In genomic region chr1:84940481-84940880, GRCh38 we compare ENCODE assay signal across 25 cellular contexts. TPM values are rescaled to one million over a fixed set of nuclear protein-coding genes. Genes with fewer than 3 reads are reported as not detected.
A peak's percentile ranks its signal among the peaks of the same experiment; 100 is the strongest.
DNase-seq lines count a peak whose midpoint lies in the region; ATAC-seq, FAIRE-seq and TF ChIP-seq lines count a peak whose summit lies in the region.
"Had no signal": no experiment of that assay in that cellular context is flagged by ENCODE, and none has a peak within 500 bp of the region (broad histone marks: within the 10 kb centered on the region; RNA-seq: fewer than 3 reads in every experiment).

No MANE protein-coding gene starts in this region.

- H3K9ac ChIP-seq in smooth muscle cell (ENCODE audit: low read depth): no peak overlapping the region
- H3K9ac ChIP-seq: SK-N-SH had no signal

- H2AFZ ChIP-seq in smooth muscle cell (ENCODE audit: low read depth): no peak overlapping the region

- TF ChIP-seq CTCF in RWPE2 (IDR thresholded peaks at IDR 0.05; ENCODE audit: poor library complexity, severe bottlenecking) (no peak), smooth muscle cell (IDR thresholded peaks at IDR 0.05; ENCODE audit: borderline replicate concordance, insufficient read depth, poor library complexity, severe bottlenecking) (no peak)

- H3K4me3 ChIP-seq in RWPE2 (ENCODE audit: severe bottlenecking) (no peak overlapping the region), smooth muscle cell (no peak overlapping the region)
- H3K4me3 ChIP-seq: K562 had no signal

- H3K27ac ChIP-seq in RWPE2 (ENCODE audit: poor library complexity, severe bottlenecking) (no peak overlapping the region), epithelial cell of prostate (peak overlapping the region; percentile 3), smooth muscle cell (ENCODE audit: low read depth) (no peak overlapping the region)

- DNase-seq in EH (ENCODE audit: low read depth) (peak; percentile 22), HT1080 (ENCODE audit: low read depth) (peak; percentile 69), RWPE2 (ENCODE audit: low spot score) (no peak), epithelial cell of prostate (ENCODE audit: low read depth, low spot score) (no peak), smooth muscle cell (lab: John Stamatoyannopoulos, UW; ENCODE audit: unreplicated experiment) (no peak), GM12892 (ENCODE audit: insufficient read length) (no peak)
- no peak for DNase-seq in activated CD8-positive, alpha-beta memory T cell treated with anti-CD3 and anti-CD28 coated beads for 24 hours
- DNase-seq: C1 segment of cervical spinal cord; CD8-positive, alpha-beta memory T cell; DMS53; GOT3; NCI-H1105 treated with DMSO at 0.1 percent for 48 hours; NCI-H1694; NCI-H2081 treated with DMSO at 0.1 percent for 48 hours; NCI-H2227 treated with DMSO at 0.1 percent for 48 hours; NCI-H524 treated with DMSO at 0.1 percent for 48 hours; NK-92 treated with Interleukin-12 subunit alpha and Interleukin-12 subunit beta, amount 100 ng/mL, for 24 hours; SHP77 treated with DMSO at 0.1 percent for 48 hours; SK-N-SH had no signal

- H3F3A ChIP-seq in smooth muscle cell (ENCODE audit: low read depth): peaks cover 4% of the 10 kb centered on the region

- H3K4me2 ChIP-seq in smooth muscle cell: no peak overlapping the region
- H3K4me2 ChIP-seq: SK-N-SH had no signal

- FAIRE-seq in GM12892 (lab: Jason Lieb, UNC): no peak
- FAIRE-seq: GM19239, K562, RCC 7860 had no signal

- H3K36me3 ChIP-seq in RWPE2 (ENCODE audit: low read depth) (no peaks in the 10 kb centered on the region), smooth muscle cell (ENCODE audit: low read depth) (no peaks in the 10 kb centered on the region)

- H3K9me3 ChIP-seq in RWPE2 (ENCODE audit: severe bottlenecking) (no peaks in the 10 kb centered on the region), smooth muscle cell (replicated peaks; ENCODE audit: low read depth) (no peaks in the 10 kb centered on the region)
- H3K9me3 ChIP-seq: SK-N-SH had no signal

- H3K27me3 ChIP-seq in RWPE2 (ENCODE audit: insufficient read depth, poor library complexity, severe bottlenecking): no peaks in the 10 kb centered on the region
- H3K27me3 ChIP-seq in smooth muscle cell (ENCODE audit: low read depth): peaks cover 10% of the 10 kb centered on the region

- no peaks in the 10 kb centered on the region for H3K79me2 ChIP-seq in smooth muscle cell (ENCODE audit: low read depth)

- H3K4me1 ChIP-seq in RWPE2 (ENCODE audit: insufficient read depth, poor library complexity, severe bottlenecking) (peaks cover 1% of the 10 kb centered on the region), smooth muscle cell (ENCODE audit: low read depth) (no peaks in the 10 kb centered on the region)

- ATAC-seq in RWPE2 (ENCODE audit: low read depth): peak; percentile 54; the same call in 2 of the 3 replicates
- no peak for ATAC-seq in GM18511 (IDR thresholded peaks at IDR 0.05; ENCODE audit: unreplicated experiment)
- ATAC-seq: HCT116, K562 had no signal

- no peaks in the 10 kb centered on the region for H4K20me1 ChIP-seq in smooth muscle cell (ENCODE audit: low read depth)

- 78% methylated on average over 4 of the region's 4 CpGs for WGBS in smooth muscle cell (ENCODE audit: low lambda C conversion rate)

- no peak for TF ChIP-seq POLR2A in GM12892 (IDR thresholded peaks at IDR 0.05; ENCODE audit: low read depth, low read length)

RNA-seq across cellular contexts. Expression of gene LPAR3, which starts 47.5 kb away (rescaled TPM):
- total RNA-seq in HT1080 (2014; rRNA removed; shearing (Covaris generic)): 2.2 and 4.1 TPM in 2 replicates
- polyA plus RNA-seq in HT1080 (2015; cell fraction: cytosol; rRNA removed): 8.7 and 10.0 TPM in 2 replicates
- polyA plus RNA-seq in HT1080 (2015; cell fraction: nucleus; rRNA removed): 4.1 and 4.9 TPM in 2 replicates
- total RNA-seq in smooth muscle cell: 0.94 and 2.1 TPM in 2 replicates
- 0.60 and 0.78 TPM in 2 replicates for polyA plus RNA-seq in smooth muscle cell
- polyA plus RNA-seq in GM12892 (2012; ENCODE audit: missing spikeins): 0.08 TPM
- total RNA-seq: G401 had no signal
- polyA plus RNA-seq: K562 had no signal

RNA-seq across cellular contexts. Expression of gene MCOLN2, which starts 56.4 kb away (rescaled TPM):
- total RNA-seq in HT1080 (2014; rRNA removed; shearing (Covaris generic)): 13.1 and 14.9 TPM in 2 replicates
- polyA plus RNA-seq in HT1080 (2015; cell fraction: cytosol; rRNA removed): 3.2 and 3.5 TPM in 2 replicates
- polyA plus RNA-seq in HT1080 (2015; cell fraction: nucleus; rRNA removed): 15.2 and 20.4 TPM in 2 replicates
- total RNA-seq in smooth muscle cell: not detected in 2 replicates
- 0.25 TPM in 1 of 2 replicates, not detected in the other for polyA plus RNA-seq in smooth muscle cell
- polyA plus RNA-seq in GM12892 (2012; ENCODE audit: missing spikeins): 119 TPM
- polyA plus RNA-seq: K562, SK-N-SH had no signal

Comparison
In these comparisons a context has a peak if more than half of its experiments do, and no peak if none do; other contexts are left out.
1. DNase-seq: peak in EH (single experiment) and HT1080 (single experiment); none in RWPE2 (single experiment), epithelial cell of prostate (single experiment), activated CD8-positive, alpha-beta memory T cell treated with anti-CD3 and anti-CD28 coated beads for 24 hours (single experiment), smooth muscle cell (single experiment) and GM12892 (single experiment).
2. RNA of gene MCOLN2, which starts 56.4 kb away (total RNA-seq): 13.1 to 14.9 TPM in HT1080; not detected in smooth muscle cell; every median in the first group is over 10 times any median in the second.